8 cellular contexts compared by ENCODE assay signal in the genomic region with DNA sequence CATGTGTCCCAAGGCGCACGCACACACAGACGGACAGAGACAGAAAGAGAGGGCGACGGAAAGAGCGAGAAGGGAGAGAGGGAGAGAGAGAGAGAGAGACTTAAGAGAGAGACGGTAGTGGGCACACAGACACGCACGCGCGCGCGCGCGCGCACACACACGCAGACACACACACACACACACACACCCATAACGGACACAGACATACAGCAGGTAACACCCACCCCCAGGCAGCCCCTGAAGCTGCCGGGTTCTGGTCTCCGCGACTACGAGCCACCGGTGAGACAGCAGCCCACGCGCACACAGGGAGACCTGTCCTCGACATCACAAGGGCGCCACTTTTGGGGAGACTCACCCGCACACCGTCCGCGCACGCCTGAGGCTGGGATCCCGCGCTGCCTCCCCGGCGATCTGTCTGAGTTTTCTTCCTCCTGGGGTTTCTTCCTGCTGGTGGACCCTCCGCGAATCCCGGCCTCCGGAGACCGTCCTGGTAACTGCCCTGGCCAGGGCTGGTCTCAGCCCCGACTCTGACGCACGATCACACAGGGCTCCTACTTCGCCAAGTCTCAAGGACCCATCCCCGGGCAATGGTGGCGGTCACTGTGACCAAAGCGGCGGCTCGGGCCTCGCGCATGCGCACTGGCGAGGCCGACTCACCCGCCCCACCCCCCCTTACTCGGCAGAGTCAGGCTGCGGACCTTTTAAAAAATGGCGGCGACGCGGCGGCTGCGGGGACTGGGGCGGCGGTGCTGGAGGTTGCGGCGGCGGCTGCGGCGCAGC.
DNase-seq lines count a peak whose midpoint lies in the region; ATAC-seq and TF ChIP-seq lines count a peak whose summit lies in the region.
"Not testable (repeated sequence)": the region's sequence is repeated elsewhere in the genome, so short reads cannot be mapped to it uniquely, and the experiment has no call there.

No MANE protein-coding gene starts in this region.

- not testable (repeated sequence) for H3K36me3 ChIP-seq in RWPE2 (ENCODE audit: low read depth); neutrophil

- CTCF ChIA-PET in HEK293T (lab: Yijun Ruan, JAX): not testable (repeated sequence)

- ATAC-seq in RWPE2 (ENCODE audit: low read depth): not testable (repeated sequence)
- peak; percentile 45 to 69 for ATAC-seq in activated T-cell treated with anti-CD3 and anti-CD28 coated beads, Interleukin-2, amount 50 U/mL, for 72 hours (replicated peaks in 1 of 2)
- peak; percentile 76 to 81 for ATAC-seq in right cardiac atrium

- POLR2A ChIA-PET in HEK293T (lab: Yijun Ruan, JAX): not testable (repeated sequence)

- not testable (repeated sequence) for H3K27me3 ChIP-seq in RWPE2 (ENCODE audit: insufficient read depth, poor library complexity, severe bottlenecking); right cardiac atrium (ENCODE audit: control insufficient read depth, insufficient read depth); neutrophil

- not testable (repeated sequence) for H3K9me3 Mint-ChIP-seq in CD14-positive monocyte; activated T-cell treated with anti-CD3 and anti-CD28 coated beads, Interleukin-2, amount 50 U/mL, for 72 hours

- DNase-seq in CD14-positive monocyte (ENCODE audit: low spot score) (peak; percentile 49), choroid plexus epithelial cell (ENCODE audit: low read depth) (peak; percentile 28), right cardiac atrium (peak; percentile 34 to 87 (median 53))
- DNase-seq in HEK293T (ENCODE audit: extremely low spot score); RWPE2 (ENCODE audit: low spot score): not testable (repeated sequence)
- peak; percentile 8 to 18 for DNase-seq in activated T-cell treated with anti-CD3 and anti-CD28 coated beads, Interleukin-2, amount 50 U/mL, for 72 hours
- peak; percentile 14 for DNase-seq in stimulated activated CD8-positive, alpha-beta memory T cell treated with anti-CD3 and anti-CD28 coated beads, Interleukin-4, amount 100 ng/mL, for 24 hours (ENCODE audit: low read depth)

- not testable (repeated sequence) for H3K36me3 Mint-ChIP-seq in CD14-positive monocyte; activated T-cell treated with anti-CD3 and anti-CD28 coated beads, Interleukin-2, amount 50 U/mL, for 72 hours (ENCODE audit: insufficient read depth in 2 of 2)

- not testable (repeated sequence) for H3K27ac ChIP-seq in RWPE2 (ENCODE audit: poor library complexity, severe bottlenecking); right cardiac atrium (ENCODE audit: low read length)
- peak overlapping the region; percentile 61 for H3K27ac ChIP-seq in neutrophil

- intact Hi-C loops in CD14-positive monocyte (cut with micrococcal nuclease); right cardiac atrium (cut with DNase I): not testable (repeated sequence)

- TF ChIP-seq CTCF in CD14-positive monocyte (IDR thresholded peaks at IDR 0.05); RWPE2 (IDR thresholded peaks at IDR 0.05; ENCODE audit: poor library complexity, severe bottlenecking); choroid plexus epithelial cell (conservative IDR thresholded peaks at IDR 0.05; ENCODE audit: low read depth, low read length); neutrophil (IDR thresholded peaks at IDR 0.05): not testable (repeated sequence)

- peak overlapping the region in 5 of 7 donors; percentile 77 to 92 (median 83) for H3K27ac Mint-ChIP-seq in CD14-positive monocyte
- H3K27ac Mint-ChIP-seq in activated T-cell treated with anti-CD3 and anti-CD28 coated beads, Interleukin-2, amount 50 U/mL, for 72 hours: peak overlapping the region; percentile 93

- H3K4me3 ChIP-seq in RWPE2 (ENCODE audit: severe bottlenecking) (peak overlapping the region; percentile 18), choroid plexus epithelial cell (ENCODE audit: low read depth, low read length) (peak overlapping the region; percentile 57), neutrophil (ENCODE audit: low read depth in 1 of 2, low read length in 1 of 2) (peak overlapping the region; percentile 43 to 49)
- not testable (repeated sequence) for H3K4me3 ChIP-seq in right cardiac atrium (ENCODE audit: low read length)

- H3K4me1 ChIP-seq in RWPE2 (ENCODE audit: insufficient read depth, poor library complexity, severe bottlenecking); right cardiac atrium (ENCODE audit: control insufficient read depth, insufficient read depth, low read length); neutrophil (ENCODE audit: control insufficient read depth in 1 of 2, insufficient read depth in 1 of 2, low read depth in 1 of 2, low read length in 1 of 2): not testable (repeated sequence)

- H3K9me3 ChIP-seq in RWPE2 (ENCODE audit: severe bottlenecking); right cardiac atrium (ENCODE audit: control insufficient read depth, low read length); neutrophil: not testable (repeated sequence)

- H3K27me3 Mint-ChIP-seq in CD14-positive monocyte (ENCODE audit: low read depth in 3 of 3); activated T-cell treated with anti-CD3 and anti-CD28 coated beads, Interleukin-2, amount 50 U/mL, for 72 hours (ENCODE audit: low read depth): not testable (repeated sequence)

- H3K4me3 Mint-ChIP-seq in CD14-positive monocyte: peak overlapping the region; percentile 89
- H3K4me3 Mint-ChIP-seq in activated T-cell treated with anti-CD3 and anti-CD28 coated beads, Interleukin-2, amount 50 U/mL, for 72 hours: peak overlapping the region; percentile 82 to 91

- not testable (repeated sequence) for H3K4me1 Mint-ChIP-seq in CD14-positive monocyte; activated T-cell treated with anti-CD3 and anti-CD28 coated beads, Interleukin-2, amount 50 U/mL, for 72 hours (ENCODE audit: low read depth)

- WGBS in right cardiac atrium: 0% methylated on average over 8 of the region's 71 CpGs

TF ChIP-seq in HEK293T, 16 proteins besides CTCF, POLR2A, EP300 and RAD21:
- peak; percentile 38; the same call in 1 of the 2 replicates for TF ChIP-seq L3MBTL2 (conservative IDR thresholded peaks at IDR 0.05)
